ENCODE assay signal across 1 cellular context in genomic region chr1:44008259-44008658, GRCh38.
TF ChIP-seq lines count a peak whose summit lies in the region.

No MANE protein-coding gene starts in this region.

TF ChIP-seq in H1, 55 proteins besides CTCF, POLR2A, EP300 and RAD21:
- no peak for TF ChIP-seq BCL11A (IDR thresholded peaks at IDR 0.05; ENCODE audit: low read depth in 2 of 2, low read length in 2 of 2)
- no peak for TF ChIP-seq CHD2 (IDR thresholded peaks at IDR 0.05; ENCODE audit: low read length)
TF ChIP-seq in H1: peak in this region for 0.
